ENCODE assay signal across 10 cellular contexts in the genomic region with DNA sequence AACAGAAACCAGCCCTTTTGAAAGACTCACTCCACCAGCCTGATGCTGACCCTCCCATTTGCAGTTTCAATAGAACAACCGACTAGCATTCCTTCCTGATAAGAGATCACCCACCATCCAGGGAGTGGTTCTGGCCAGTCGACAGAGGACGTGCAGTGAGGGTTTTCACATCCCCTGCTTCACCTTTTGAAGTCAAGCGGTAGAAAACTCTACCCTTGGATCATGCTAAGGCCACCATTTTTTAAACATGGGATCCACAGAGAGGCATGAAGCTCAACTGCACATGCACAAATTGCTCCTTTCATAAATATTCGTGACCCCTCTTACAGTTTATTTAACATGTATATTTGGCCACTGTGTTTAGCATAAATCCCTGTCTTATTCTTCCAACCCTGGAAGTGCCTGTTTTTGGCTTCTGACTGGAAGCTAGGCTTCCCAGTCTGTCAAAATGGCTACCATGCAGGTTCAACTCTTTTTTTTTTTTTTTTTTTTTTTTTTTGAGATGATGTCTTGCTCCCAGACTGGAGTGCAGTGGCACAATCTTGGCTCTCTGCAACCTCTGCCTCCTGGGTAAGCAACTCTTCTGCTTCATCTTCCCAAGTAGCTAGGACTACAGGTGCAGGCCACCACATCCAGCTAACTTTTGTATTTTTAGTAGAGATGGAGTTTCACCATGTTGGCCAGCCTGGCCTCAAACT. TPM values are rescaled to one million over a fixed set of nuclear protein-coding genes. Genes with fewer than 3 reads are reported as not detected.
A peak's percentile ranks its signal among the peaks of the same experiment; 100 is the strongest.
DNase-seq lines count a peak whose midpoint lies in the region; FAIRE-seq and TF ChIP-seq lines count a peak whose summit lies in the region.
"Had no signal": no experiment of that assay in that cellular context is flagged by ENCODE, and none has a peak within 500 bp of the region (broad histone marks: within the 10 kb centered on the region; RNA-seq: fewer than 3 reads in every experiment).

No MANE protein-coding gene starts in this region.

- TF ChIP-seq CTCF in OCI-LY1 (IDR thresholded peaks at IDR 0.05; ENCODE audit: low read length) (no peak), parathyroid adenoma (IDR thresholded peaks at IDR 0.05) (no peak)

- H3K4me3 ChIP-seq in GM08714 (ENCODE audit: low read length): peak overlapping the region; percentile 85; the same call in 1 of the 2 replicates
- peak overlapping the region; percentile 73 for H3K4me3 ChIP-seq in OCI-LY1 (ENCODE audit: low read depth, low read length, poor library complexity, severe bottlenecking)
- peak overlapping the region; percentile 93 for H3K4me3 ChIP-seq in endocrine pancreas (ENCODE audit: control insufficient read depth, insufficient read depth, low read length)
- peak overlapping the region; percentile 89 for H3K4me3 ChIP-seq in parathyroid adenoma (ENCODE audit: low read depth, low read length)
- peak overlapping the region in 1 of 2 donors; percentile 75 for H3K4me3 ChIP-seq in small intestine (ENCODE audit: low read depth in 1 of 2, low read length in 2 of 2)

- no peaks in the 10 kb centered on the region for H3F3A ChIP-seq in OCI-LY1 (ENCODE audit: insufficient read depth, low read length)

- 60 to 69% (median 65%) methylated on average over 5 of the region's 5 CpGs for WGBS in small intestine, 3 donors

- peak overlapping the region; percentile 68 for H3K4me2 ChIP-seq in OCI-LY1 (ENCODE audit: low read length)
- peak overlapping the region; percentile 71 for H3K4me2 ChIP-seq in parathyroid adenoma (ENCODE audit: low read length)

- H3K9me2 ChIP-seq in OCI-LY1 (ENCODE audit: low read depth, low read length): no peaks in the 10 kb centered on the region

- H3K4me1 ChIP-seq in OCI-LY1 (ENCODE audit: insufficient read depth, low read length, severe bottlenecking): peaks cover 20% of the 10 kb centered on the region
- no peaks in the 10 kb centered on the region for H3K4me1 ChIP-seq in endocrine pancreas (ENCODE audit: control insufficient read depth, insufficient read depth, low read length)
- peaks cover 5% of the 10 kb centered on the region for H3K4me1 ChIP-seq in parathyroid adenoma
- peaks cover 3 to 5% of the 10 kb centered on the region in 2 donors for H3K4me1 ChIP-seq in small intestine (ENCODE audit: control insufficient read depth in 2 of 2, insufficient read depth in 1 of 2, low read depth in 1 of 2, low read length in 1 of 2)

- FAIRE-seq in small intestine (lab: Jason Lieb, UNC): no peak

- no peaks in the 10 kb centered on the region for H3K27me3 ChIP-seq in OCI-LY1 (ENCODE audit: insufficient read depth, low read length)
- H3K27me3 ChIP-seq in endocrine pancreas (ENCODE audit: control insufficient read depth, insufficient read depth, low read length): no peaks in the 10 kb centered on the region
- H3K27me3 ChIP-seq in parathyroid adenoma (ENCODE audit: control insufficient read depth, insufficient read depth, low read length): no peaks in the 10 kb centered on the region
- H3K27me3 ChIP-seq in small intestine (ENCODE audit: control insufficient read depth in 2 of 2, insufficient read depth in 2 of 2, low read length in 2 of 2): no peaks in the 10 kb centered on the region

- DNase-seq in mesenteric fat pad (ENCODE audit: low spot score): no peak
- no peak for DNase-seq in head of caudate nucleus
- no peak for DNase-seq in NCI-H1436 (lab: John Stamatoyannopoulos, UW)
- no peak for DNase-seq in small intestine
- DNase-seq: NCI-H226; stimulated activated CD4-positive, alpha-beta T cell treated with anti-CD3 and anti-CD28 coated beads, Interleukin-12 subunit alpha, Interleukin-12 subunit beta, amount 100 ng/mL, for 4 hours had no signal

- intact Hi-C loops in head of caudate nucleus (cut with DNase I): loop anchor here (2.0 kb wide), 1 partner anchor 35 kb away; a partner anchor contains a TSS

- no peaks in the 10 kb centered on the region for H4K20me1 ChIP-seq in OCI-LY1 (ENCODE audit: insufficient read depth, low read length)

- H3K79me2 ChIP-seq in OCI-LY1 (ENCODE audit: insufficient read depth, low read length): peaks cover 9% of the 10 kb centered on the region; the same call in 1 of the 2 replicates
- peaks cover 9% of the 10 kb centered on the region for H3K79me2 ChIP-seq in parathyroid adenoma

- H2AFZ ChIP-seq in OCI-LY1 (ENCODE audit: low read length) (no peak overlapping the region), parathyroid adenoma (peak overlapping the region; percentile 87)

- peaks cover 24% of the 10 kb centered on the region for H3K36me3 ChIP-seq in OCI-LY1 (ENCODE audit: insufficient read depth, low read length)
- H3K36me3 ChIP-seq in endocrine pancreas (ENCODE audit: control insufficient read depth, insufficient read depth, low read length): no peaks in the 10 kb centered on the region
- H3K36me3 ChIP-seq in parathyroid adenoma (ENCODE audit: control insufficient read depth, insufficient read depth, low read length): no peaks in the 10 kb centered on the region
- H3K36me3 ChIP-seq in small intestine (ENCODE audit: control insufficient read depth in 2 of 2, insufficient read depth in 2 of 2, low read length in 2 of 2): no peaks in the 10 kb centered on the region

- no peak overlapping the region for H3K27ac ChIP-seq in OCI-LY1 (ENCODE audit: low read depth, low read length, poor library complexity, severe bottlenecking)
- no peak overlapping the region for H3K27ac ChIP-seq in parathyroid adenoma
- no peak overlapping the region for H3K27ac ChIP-seq in small intestine (ENCODE audit: low read depth in 1 of 2, low read length in 1 of 2)

- H3K9me3 ChIP-seq in OCI-LY1 (ENCODE audit: low read length) (no peaks in the 10 kb centered on the region), endocrine pancreas (ENCODE audit: control insufficient read depth, low read length) (no peaks in the 10 kb centered on the region), parathyroid adenoma (ENCODE audit: control insufficient read depth, low read length) (no peaks in the 10 kb centered on the region), small intestine (ENCODE audit: control insufficient read depth, low read depth) (no peaks in the 10 kb centered on the region)

- H3K9ac ChIP-seq in OCI-LY1 (ENCODE audit: low read length) (no peak overlapping the region; the same call in 1 of the 2 replicates), endocrine pancreas (ENCODE audit: control insufficient read depth, insufficient read depth, low read length) (no peak overlapping the region), parathyroid adenoma (no peak overlapping the region)

RNA-seq across cellular contexts. Expression of a gene that starts 1.0 kb away (rescaled TPM):
- 43.0 TPM for total RNA-seq in mesenteric fat pad
- polyA plus RNA-seq in small intestine: 10 to 100 TPM; 16.2 to 31.9 (median 19.0) TPM

RNA-seq across cellular contexts. Expression of a gene that starts 35.6 kb away (rescaled TPM):
- 127 TPM for total RNA-seq in mesenteric fat pad
- polyA plus RNA-seq in small intestine: 10 to 100 TPM in 2 of 3 donors, 1 to 10 TPM in 1; 9.5 to 28.1 (median 11.9) TPM
